1 cellular context compared by ENCODE assay signal in genomic region chr19:41959056-41960053, GRCh38.
A peak's percentile ranks its signal among the peaks of the same experiment; 100 is the strongest.
TF ChIP-seq lines count a peak whose summit lies in the region.

RABAC1 (minus strand) TSS chr19:41959321; CDS start chr19:41959292, 29 bp downstream.

TF ChIP-seq in K562, 482 proteins besides CTCF, POLR2A, EP300 and RAD21 (continued from another document and continues in another):
- TF ChIP-seq ZNF12 (CRISPR knock-in tag; IDR thresholded peaks at IDR 0.05), result 0 out of 2 replicates have a peak, but pooled peaks have one; percentile 25
- no peak for TF ChIP-seq THAP12 (CRISPR knock-in tag; IDR thresholded peaks at IDR 0.05)
- TF ChIP-seq BACH1 (tag; IDR thresholded peaks at IDR 0.05), result no peak
- TF ChIP-seq E2F8 (IDR thresholded peaks at IDR 0.05; ENCODE audit: low read depth, partially characterized antibody), result no peak
- no peak for TF ChIP-seq CHAMP1 (IDR thresholded peaks at IDR 0.05)
- peak; percentile 75; the same call in 1 of the 2 replicates for TF ChIP-seq ZEB2 (IDR thresholded peaks at IDR 0.05)
- no peak for TF ChIP-seq DEAF1 (CRISPR knock-in tag; IDR thresholded peaks at IDR 0.05)
- no peak for TF ChIP-seq CREB5 (CRISPR knock-in tag; IDR thresholded peaks at IDR 0.05)
- no peak for TF ChIP-seq ZNF239 (CRISPR knock-in tag; IDR thresholded peaks at IDR 0.05)
- no peak for TF ChIP-seq CHD4 (IDR thresholded peaks at IDR 0.05; ENCODE audit: insufficient read depth, insufficient replicate concordance, low read depth, low read length, poor library complexity, severe bottlenecking)
- TF ChIP-seq E2F6 (IDR thresholded peaks at IDR 0.05; ENCODE audit: borderline replicate concordance in 1 of 2, extremely low read depth in 1 of 2, insufficient read depth in 1 of 2, insufficient read length in 1 of 2, low read depth in 1 of 2, low read length in 1 of 2, poor library complexity in 1 of 2, severe bottlenecking in 1 of 2), result peak in 1 of 2 experiments; percentile 16
- TF ChIP-seq ZNF395 (CRISPR knock-in tag; IDR thresholded peaks at IDR 0.05), result peak; percentile 87; the same call in 1 of the 2 replicates
- TF ChIP-seq ELF1 (tag; IDR thresholded peaks at IDR 0.05), result no peak
- no peak for TF ChIP-seq TCF15 (CRISPR knock-in tag; IDR thresholded peaks at IDR 0.05)
- peak; percentile 98 for TF ChIP-seq ETS1 (conservative IDR thresholded peaks at IDR 0.05; ENCODE audit: control insufficient read depth, low read depth, low read length)
- TF ChIP-seq HDAC2 (IDR thresholded peaks at IDR 0.05), result no peak; the same call in 1 of the 2 replicates
- no peak for TF ChIP-seq ZNF785 (CRISPR knock-in tag; IDR thresholded peaks at IDR 0.05)
- TF ChIP-seq CREM (IDR thresholded peaks at IDR 0.05; ENCODE audit: low read depth), result peak; percentile 95
- no peak for TF ChIP-seq TCF7L2 (IDR thresholded peaks at IDR 0.05; ENCODE audit: low read depth, low read length)
- TF ChIP-seq GABPB2 (CRISPR knock-in tag; conservative IDR thresholded peaks at IDR 0.05), result no peak
- TF ChIP-seq ATF1 (CRISPR knock-in tag; IDR thresholded peaks at IDR 0.05), result no peak
- TF ChIP-seq ATF1 (tag; IDR thresholded peaks at IDR 0.05), result peak; percentile 95
- no peak for TF ChIP-seq ZNF24 (IDR thresholded peaks at IDR 0.05)
- peak; percentile 76 for TF ChIP-seq ZBTB12 (CRISPR knock-in tag; IDR thresholded peaks at IDR 0.05)
- TF ChIP-seq ZNF717 (CRISPR knock-in tag; IDR thresholded peaks at IDR 0.05), result no peak
- no peak for TF ChIP-seq ZNF696 (CRISPR knock-in tag; conservative IDR thresholded peaks at IDR 0.05)
- peak; percentile 64 for TF ChIP-seq JUND (IDR thresholded peaks at IDR 0.05; ENCODE audit: borderline replicate concordance, low read depth, low read length)
- TF ChIP-seq JUND (tag; IDR thresholded peaks at IDR 0.05; ENCODE audit: borderline replicate concordance, low read depth, low read length), result peak; percentile 53; the same call in 2 of the 3 replicates
- no peak for TF ChIP-seq FUS (optimal IDR thresholded peaks at IDR 0.05; ENCODE audit: low read depth, low read length)
- no peak for TF ChIP-seq ZC3H4 (CRISPR knock-in tag; IDR thresholded peaks at IDR 0.05; ENCODE audit: borderline replicate concordance)
- no peak for TF ChIP-seq HOMEZ (CRISPR knock-in tag; IDR thresholded peaks at IDR 0.05)
- no peak; the same call in 1 of the 2 replicates for TF ChIP-seq ZNF175 (CRISPR knock-in tag; IDR thresholded peaks at IDR 0.05; ENCODE audit: low read depth)
- TF ChIP-seq CBX8 (IDR thresholded peaks at IDR 0.05; ENCODE audit: borderline replicate concordance, extremely low read depth, low read depth, low read length, poor library complexity, severe bottlenecking), result no peak
- peak; percentile 30; the same call in 1 of the 2 replicates for TF ChIP-seq NFIC (IDR thresholded peaks at IDR 0.05)
- TF ChIP-seq U2AF1 (optimal IDR thresholded peaks at IDR 0.05; ENCODE audit: low read depth, low read length), result no peak
- no peak for TF ChIP-seq PHTF2 (CRISPR knock-in tag; IDR thresholded peaks at IDR 0.05)
- no peak for TF ChIP-seq MEF2A (IDR thresholded peaks at IDR 0.05; ENCODE audit: control insufficient read depth, low read depth, low read length)
- TF ChIP-seq ZNF124 (CRISPR knock-in tag; IDR thresholded peaks at IDR 0.05), result no peak
- TF ChIP-seq ZNF766 (CRISPR knock-in tag; conservative IDR thresholded peaks at IDR 0.05), result no peak; the same call in 1 of the 2 replicates
- no peak for TF ChIP-seq NFE2L1 (tag; IDR thresholded peaks at IDR 0.05; ENCODE audit: borderline replicate concordance, low read depth)
- TF ChIP-seq IRF2 (CRISPR knock-in tag; IDR thresholded peaks at IDR 0.05), result no peak
- no peak for TF ChIP-seq GATAD2A (IDR thresholded peaks at IDR 0.05)
- no peak for TF ChIP-seq PRMT5 (CRISPR knock-in tag; IDR thresholded peaks at IDR 0.05)
- TF ChIP-seq MBD1 (CRISPR knock-in tag; IDR thresholded peaks at IDR 0.05), result no peak
